12 cellular contexts compared by ENCODE assay signal in the genomic region with DNA sequence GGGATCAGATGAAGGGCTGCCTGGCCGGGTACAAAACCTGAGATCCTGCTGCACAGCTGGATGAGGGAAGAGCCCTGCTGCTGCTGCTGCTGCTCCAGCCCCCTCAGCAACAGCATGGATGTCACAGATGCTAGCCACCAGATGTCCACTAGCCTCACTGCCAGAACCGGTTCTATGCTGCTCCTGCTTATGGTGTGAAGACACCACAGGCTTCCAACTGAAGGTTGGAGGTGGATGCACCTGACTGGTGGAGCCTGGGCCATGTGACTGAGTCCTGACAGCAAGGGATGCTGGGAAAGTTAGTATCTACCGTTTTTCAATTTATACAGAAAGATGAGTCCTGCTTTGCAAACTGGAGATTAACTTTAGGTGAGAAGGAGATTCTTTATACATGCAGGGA. TPM values are rescaled to one million over a fixed set of nuclear protein-coding genes. Genes with fewer than 3 reads are reported as not detected.
DNase-seq lines count a peak whose midpoint lies in the region; ATAC-seq and TF ChIP-seq lines count a peak whose summit lies in the region.
"Had no signal": no experiment of that assay in that cellular context is flagged by ENCODE, and none has a peak within 500 bp of the region (broad histone marks: within the 10 kb centered on the region; RNA-seq: fewer than 3 reads in every experiment).

No MANE protein-coding gene starts in this region.

- H3K4me1 Mint-ChIP-seq in Calu3 (ENCODE audit: low read depth, unreplicated experiment): peaks cover 9% of the 10 kb centered on the region

- no peaks in the 10 kb centered on the region for H4K20me1 ChIP-seq in OCI-LY3 (ENCODE audit: insufficient read depth, low read length)

- DNase-seq in Calu3: peak; percentile 37
- no peak for DNase-seq in HEK293T (ENCODE audit: extremely low spot score)
- DNase-seq in activated CD8-positive, alpha-beta memory T cell treated with anti-CD3 and anti-CD28 coated beads, Interleukin-2, amount 50 U/mL, for 4 hours: no peak
- no peak for DNase-seq in NOMO-1 treated with dmso at 0.1 percent for 144 hours (lab: John Stamatoyannopoulos, UW; ENCODE audit: unreplicated experiment)
- DNase-seq in mucosa of gallbladder (ENCODE audit: low spot score): no peak
- DNase-seq: activated CD4-positive, alpha-beta memory T cell treated with anti-CD3 and anti-CD28 coated beads for 36 hours; left lung; psoas muscle had no signal

- H3K4me2 ChIP-seq in OCI-LY3 (ENCODE audit: low read length): peak overlapping the region; percentile 4; the same call in 1 of the 2 replicates

- H2AFZ ChIP-seq in OCI-LY3 (ENCODE audit: low read depth, low read length): peak overlapping the region; percentile 3; the same call in 1 of the 2 replicates

- peaks cover 42% of the 10 kb centered on the region for H3K27me3 Mint-ChIP-seq in Calu3 (ENCODE audit: unreplicated experiment)
- H3K27me3 Mint-ChIP-seq: activated CD4-positive, alpha-beta memory T cell treated with anti-CD3 and anti-CD28 coated beads for 36 hours had no signal

- peak; percentile 15 for ATAC-seq in esophagus mucosa
- no peak for ATAC-seq in HG02973 (IDR thresholded peaks at IDR 0.05; ENCODE audit: unreplicated experiment)
- ATAC-seq: left lung, psoas muscle had no signal

- peak overlapping the region; percentile 29 for H3K27ac Mint-ChIP-seq in Calu3 (ENCODE audit: unreplicated experiment)
- H3K27ac Mint-ChIP-seq: activated CD4-positive, alpha-beta memory T cell treated with anti-CD3 and anti-CD28 coated beads for 36 hours had no signal

- no peak overlapping the region for H3K4me3 ChIP-seq in OCI-LY3 (ENCODE audit: low read length)
- H3K4me3 ChIP-seq: left lung, psoas muscle had no signal

- H3K4me3 Mint-ChIP-seq in Calu3 (ENCODE audit: low read depth, unreplicated experiment): peak overlapping the region; percentile 31
- H3K4me3 Mint-ChIP-seq: activated CD4-positive, alpha-beta memory T cell treated with anti-CD3 and anti-CD28 coated beads for 36 hours had no signal

- H3K79me2 ChIP-seq in OCI-LY3 (ENCODE audit: low read length): no peaks in the 10 kb centered on the region

- H3K36me3 ChIP-seq in OCI-LY3 (replicated peaks; ENCODE audit: low read depth, low read length): no peaks in the 10 kb centered on the region
- H3K36me3 ChIP-seq: left lung had no signal

- intact Hi-C loops in Calu3 (cut with micrococcal nuclease; ENCODE audit: unreplicated experiment): no loop called here

- H3K4me1 ChIP-seq in OCI-LY3 (ENCODE audit: low read length): peaks cover 4% of the 10 kb centered on the region; the same call in 1 of the 2 replicates
- H3K4me1 ChIP-seq: psoas muscle had no signal

- peaks cover 13% of the 10 kb centered on the region for H3K36me3 Mint-ChIP-seq in Calu3 (ENCODE audit: insufficient read depth, unreplicated experiment)
- H3K36me3 Mint-ChIP-seq: activated CD4-positive, alpha-beta memory T cell treated with anti-CD3 and anti-CD28 coated beads for 36 hours had no signal

- TF ChIP-seq CTCF in Calu3 (IDR thresholded peaks at IDR 0.05; ENCODE audit: unreplicated experiment) (no peak), OCI-LY3 (IDR thresholded peaks at IDR 0.05; ENCODE audit: low read depth, low read length) (no peak)

- no peak overlapping the region for H3K9ac ChIP-seq in OCI-LY3 (ENCODE audit: low read length)

- H3K9me3 Mint-ChIP-seq in Calu3 (ENCODE audit: low read depth, unreplicated experiment): no peaks in the 10 kb centered on the region
- H3K9me3 Mint-ChIP-seq: activated CD4-positive, alpha-beta memory T cell treated with anti-CD3 and anti-CD28 coated beads for 36 hours had no signal

- no peaks in the 10 kb centered on the region for H3K9me3 ChIP-seq in OCI-LY3 (ENCODE audit: insufficient read depth, low read length)
- H3K9me3 ChIP-seq: left lung, psoas muscle had no signal

- no peak overlapping the region for H3K27ac ChIP-seq in OCI-LY3 (ENCODE audit: low read length)
- H3K27ac ChIP-seq: left lung, psoas muscle had no signal

- no TSS peak for BruUV-seq in Calu3 (replicated peaks; lab: Mats Ljungman, UMichigan)

- H3K27me3 ChIP-seq in OCI-LY3 (ENCODE audit: low read depth, low read length): peaks cover 4% of the 10 kb centered on the region; the same call in 1 of the 2 replicates

- CTCF ChIA-PET in Calu3 (lab: Charles Lee) (no interaction called here), HEK293T (lab: Yijun Ruan, JAX) (interaction anchor here (1.0 kb wide), 1 partner anchor 10 kb away, joined by 3 read pairs; no protein-coding TSS in a partner anchor)

- POLR2A ChIA-PET in HEK293T (lab: Yijun Ruan, JAX): no interaction called here

TF ChIP-seq in HEK293T, 16 proteins besides CTCF, POLR2A, EP300 and RAD21:
- TF ChIP-seq CTBP1 (IDR thresholded peaks at IDR 0.05; ENCODE audit: borderline replicate concordance): no peak
- TF ChIP-seq L3MBTL2 (conservative IDR thresholded peaks at IDR 0.05): peak; percentile 52; the same call in 1 of the 2 replicates
- no peak for TF ChIP-seq FOXK2 (IDR thresholded peaks at IDR 0.05)

RNA-seq across cellular contexts. Expression of gene ACTG1, which starts 17.6 kb away (rescaled TPM):
- total RNA-seq in Calu3 (2022) (2,184 and 2,327 TPM in 2 replicates), esophagus mucosa (4,027 TPM), mucosa of gallbladder (2,344 TPM)

RNA-seq across cellular contexts. Expression of gene FSCN2, which starts 33.2 kb away (rescaled TPM):
- total RNA-seq in Calu3 (2022) (5.5 and 7.0 TPM in 2 replicates), esophagus mucosa (0.76 TPM), mucosa of gallbladder (1.4 TPM)
- total RNA-seq: RPMI7951 had no signal

RNA-seq across cellular contexts. Expression of gene FAAP100, which starts 57.2 kb away (rescaled TPM):
- total RNA-seq in Calu3 (2022) (39.4 and 39.7 TPM in 2 replicates), esophagus mucosa (16.3 TPM), mucosa of gallbladder (37.0 TPM)
